In the genomic region with DNA sequence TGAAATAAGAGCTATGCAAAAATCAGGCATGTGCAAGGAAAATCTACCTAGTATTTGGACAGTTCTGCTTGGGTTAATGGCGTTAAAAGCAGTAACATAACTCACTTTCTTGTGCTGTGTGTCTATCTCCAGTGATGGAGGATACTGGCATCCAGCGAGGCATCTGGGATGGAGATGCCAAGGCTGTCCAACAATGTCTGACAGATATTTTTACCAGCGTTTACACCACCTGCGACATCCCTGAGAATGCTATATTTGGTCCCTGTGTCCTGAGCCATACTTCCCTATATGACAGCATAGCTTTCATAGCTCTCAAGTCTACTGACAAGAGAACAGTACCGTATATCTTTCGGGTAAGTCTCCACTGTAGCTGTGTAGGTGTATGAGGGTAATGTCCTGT, we compare ENCODE assay signal across 2 cellular contexts.
TF ChIP-seq lines count a peak whose summit lies in the region.

No MANE protein-coding gene starts in this region.

TF ChIP-seq in IMR-90, 13 proteins besides CTCF, POLR2A, EP300 and RAD21:
- TF ChIP-seq CHD1 (IDR thresholded peaks at IDR 0.05; ENCODE audit: low read depth, low read length) (no peak), BHLHE40 (IDR thresholded peaks at IDR 0.05; ENCODE audit: low read depth, low read length) (no peak), MAFK (IDR thresholded peaks at IDR 0.05; ENCODE audit: low read depth, low read length) (no peak), RCOR1 (IDR thresholded peaks at IDR 0.05; ENCODE audit: insufficient replicate concordance, low read length) (no peak)
- TF ChIP-seq, protein P1, sequence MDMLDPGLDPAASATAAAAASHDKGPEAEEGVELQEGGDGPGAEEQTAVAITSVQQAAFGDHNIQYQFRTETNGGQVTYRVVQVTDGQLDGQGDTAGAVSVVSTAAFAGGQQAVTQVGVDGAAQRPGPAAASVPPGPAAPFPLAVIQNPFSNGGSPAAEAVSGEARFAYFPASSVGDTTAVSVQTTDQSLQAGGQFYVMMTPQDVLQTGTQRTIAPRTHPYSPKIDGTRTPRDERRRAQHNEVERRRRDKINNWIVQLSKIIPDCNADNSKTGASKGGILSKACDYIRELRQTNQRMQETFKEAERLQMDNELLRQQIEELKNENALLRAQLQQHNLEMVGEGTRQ (IDR thresholded peaks at IDR 0.05; ENCODE audit: low read depth, low read length) = no peak
TF ChIP-seq in IMR-90: peak in this region for 0.

TF ChIP-seq in H1, 55 proteins besides CTCF, POLR2A, EP300 and RAD21:
- TF ChIP-seq NANOG (IDR thresholded peaks at IDR 0.05; ENCODE audit: insufficient read depth, low read depth, low read length, poor library complexity, severe bottlenecking) = no peak
- TF ChIP-seq POLR2AphosphoS5 (IDR thresholded peaks at IDR 0.05; ENCODE audit: low read depth, low read length) = no peak
- no peak for TF ChIP-seq POU5F1 (IDR thresholded peaks at IDR 0.05; ENCODE audit: low read depth, low read length)
- TF ChIP-seq BRCA1 (IDR thresholded peaks at IDR 0.05; ENCODE audit: low read depth, low read length) = no peak
- TF ChIP-seq, protein P2, sequence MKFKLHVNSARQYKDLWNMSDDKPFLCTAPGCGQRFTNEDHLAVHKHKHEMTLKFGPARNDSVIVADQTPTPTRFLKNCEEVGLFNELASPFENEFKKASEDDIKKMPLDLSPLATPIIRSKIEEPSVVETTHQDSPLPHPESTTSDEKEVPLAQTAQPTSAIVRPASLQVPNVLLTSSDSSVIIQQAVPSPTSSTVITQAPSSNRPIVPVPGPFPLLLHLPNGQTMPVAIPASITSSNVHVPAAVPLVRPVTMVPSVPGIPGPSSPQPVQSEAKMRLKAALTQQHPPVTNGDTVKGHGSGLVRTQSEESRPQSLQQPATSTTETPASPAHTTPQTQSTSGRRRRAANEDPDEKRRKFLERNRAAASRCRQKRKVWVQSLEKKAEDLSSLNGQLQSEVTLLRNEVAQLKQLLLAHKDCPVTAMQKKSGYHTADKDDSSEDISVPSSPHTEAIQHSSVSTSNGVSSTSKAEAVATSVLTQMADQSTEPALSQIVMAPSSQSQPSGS (IDR thresholded peaks at IDR 0.05; ENCODE audit: low read length) = no peak
- TF ChIP-seq SUZ12 (IDR thresholded peaks at IDR 0.05; ENCODE audit: low read length) = peak; percentile 16; the same call in 1 of the 2 replicates
- TF ChIP-seq BCL11A (IDR thresholded peaks at IDR 0.05; ENCODE audit: low read depth in 2 of 2, low read length in 2 of 2) = no peak
- peak; percentile 70 for TF ChIP-seq RNF2 (IDR thresholded peaks at IDR 0.05; ENCODE audit: borderline replicate concordance, low read depth, low read length, missing control alignments, poor library complexity, severe bottlenecking)
- TF ChIP-seq EZH2 (IDR thresholded peaks at IDR 0.05; ENCODE audit: low read depth, low read length, severe bottlenecking) = peak; percentile 16
- TF ChIP-seq, protein P3, sequence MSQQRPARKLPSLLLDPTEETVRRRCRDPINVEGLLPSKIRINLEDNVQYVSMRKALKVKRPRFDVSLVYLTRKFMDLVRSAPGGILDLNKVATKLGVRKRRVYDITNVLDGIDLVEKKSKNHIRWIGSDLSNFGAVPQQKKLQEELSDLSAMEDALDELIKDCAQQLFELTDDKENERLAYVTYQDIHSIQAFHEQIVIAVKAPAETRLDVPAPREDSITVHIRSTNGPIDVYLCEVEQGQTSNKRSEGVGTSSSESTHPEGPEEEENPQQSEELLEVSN (IDR thresholded peaks at IDR 0.05) = no peak
TF ChIP-seq in H1: peak in this region for 3.
